18 cellular contexts compared by ENCODE assay signal in genomic region chr10:124746992-124747391, GRCh38.
"Had no signal": no experiment of that assay in that cellular context is flagged by ENCODE, and none has a peak within 500 bp of the region (broad histone marks: within the 10 kb centered on the region; RNA-seq: fewer than 3 reads in every experiment).

No MANE protein-coding gene starts in this region.

- H3K36me3 ChIP-seq: ascending aorta, cardiac muscle cell, thyroid gland had no signal

- H3K9me3 ChIP-seq: ascending aorta, left ventricle myocardium inferior, thyroid gland had no signal

- H3K27me3 Mint-ChIP-seq: activated CD8-positive, alpha-beta memory T cell treated with anti-CD3 and anti-CD28 coated beads, Interleukin-2, amount 10 ng/mL, durations not matched to agents 7 days and 5 days had no signal

- H3K27ac ChIP-seq: ascending aorta, cardiac muscle cell, coronary artery, left ventricle myocardium inferior, thyroid gland had no signal

- H3K4me3 ChIP-seq: ascending aorta, cardiac muscle cell, coronary artery, left ventricle myocardium inferior, thyroid gland had no signal

- H3K27me3 ChIP-seq: ascending aorta, cardiac muscle cell, thyroid gland had no signal

- H3K27ac Mint-ChIP-seq: activated CD8-positive, alpha-beta memory T cell treated with anti-CD3 and anti-CD28 coated beads, Interleukin-2, amount 10 ng/mL, durations not matched to agents 7 days and 5 days; activated naive CD8-positive, alpha-beta T cell treated with anti-CD3 and anti-CD28 coated beads, Interleukin-2, amount 10 ng/mL, durations not matched to agents 7 days and 5 days had no signal

- DNase-seq: activated CD4-positive, alpha-beta T cell treated with anti-CD3 and anti-CD28 coated beads, Interleukin-2, amount 50 U/mL, for 1 hour; activated CD8-positive, alpha-beta memory T cell treated with anti-CD3 and anti-CD28 coated beads, Interleukin-2, amount 10 ng/mL, durations not matched to agents 7 days and 5 days; activated gamma-delta T cell; activated naive CD8-positive, alpha-beta T cell treated with anti-CD3 and anti-CD28 coated beads, Interleukin-2, amount 10 ng/mL, durations not matched to agents 7 days and 5 days; activated T-cell treated with anti-CD3 and anti-CD28 coated beads, Interleukin-2, amount 50 U/mL, for 4 hours; effector memory CD4-positive, alpha-beta T cell; foreskin fibroblast; head of caudate nucleus; left ventricle myocardium inferior; mesenchymal stem cell; retina; T-helper 2 cell; thyroid gland had no signal

- H3K9me3 Mint-ChIP-seq: activated naive CD8-positive, alpha-beta T cell treated with anti-CD3 and anti-CD28 coated beads, Interleukin-2, amount 10 ng/mL, durations not matched to agents 7 days and 5 days; activated T-cell treated with anti-CD3 and anti-CD28 coated beads, Interleukin-2, amount 50 U/mL, for 4 hours had no signal

- H3K4me3 Mint-ChIP-seq: activated CD8-positive, alpha-beta memory T cell treated with anti-CD3 and anti-CD28 coated beads, Interleukin-2, amount 10 ng/mL, durations not matched to agents 7 days and 5 days; activated naive CD8-positive, alpha-beta T cell treated with anti-CD3 and anti-CD28 coated beads, Interleukin-2, amount 10 ng/mL, durations not matched to agents 7 days and 5 days; activated T-cell treated with anti-CD3 and anti-CD28 coated beads, Interleukin-2, amount 50 U/mL, for 4 hours had no signal

- ATAC-seq: activated CD8-positive, alpha-beta memory T cell treated with anti-CD3 and anti-CD28 coated beads, Interleukin-2, amount 10 ng/mL, durations not matched to agents 7 days and 5 days; activated T-cell treated with anti-CD3 and anti-CD28 coated beads, Interleukin-2, amount 50 U/mL, for 4 hours had no signal

- FAIRE-seq: islet of Langerhans, TTC549 had no signal
